ENCODE assay signal across 8 cellular contexts in genomic region chr5:149550267-149550582, GRCh38. TPM values are rescaled to one million over a fixed set of nuclear protein-coding genes. Genes with fewer than 3 reads are reported as not detected.
A peak's percentile ranks its signal among the peaks of the same experiment; 100 is the strongest.
DNase-seq lines count a peak whose midpoint lies in the region; ATAC-seq, FAIRE-seq and TF ChIP-seq lines count a peak whose summit lies in the region.

No MANE protein-coding gene starts in this region.

- H3K4me3 Mint-ChIP-seq in activated CD8-positive, alpha-beta T cell treated with anti-CD3 and anti-CD28 coated beads for 36 hours: peak overlapping the region; percentile 96

- peaks cover 52% of the 10 kb centered on the region for H3K36me3 Mint-ChIP-seq in activated CD8-positive, alpha-beta T cell treated with anti-CD3 and anti-CD28 coated beads for 36 hours (ENCODE audit: low read depth)

- H3K4me3 ChIP-seq in A549: peak overlapping the region; percentile 85
- H3K4me3 ChIP-seq in HEK293 (ENCODE audit: low read depth, low read length): peak overlapping the region; percentile 94
- H3K4me3 ChIP-seq in gastroesophageal sphincter: peak overlapping the region; percentile 55 to 72
- H3K4me3 ChIP-seq in gastrocnemius medialis: peak overlapping the region; percentile 85 to 99 (median 96)

- H3K27ac ChIP-seq in A549: peak overlapping the region; percentile 97
- H3K27ac ChIP-seq in HEK293 (ENCODE audit: extremely low read depth, low read depth, low read length): peak overlapping the region; percentile 97
- H3K27ac ChIP-seq in gastroesophageal sphincter: peak overlapping the region; percentile 78 to 99 (median 94)
- peak overlapping the region; percentile 99 to 100 (median 99) for H3K27ac ChIP-seq in gastrocnemius medialis

- WGBS in A549 (ENCODE audit: missing lambda C conversion rate): 1% methylated on average over 12 of the region's 12 CpGs
- 0 to 1% methylated on average over 11 to 12 of the region's 12 CpGs for WGBS in gastroesophageal sphincter (ENCODE audit: low coverage in 1 of 2), 2 donors

- TF ChIP-seq RAD21 in A549 (conservative IDR thresholded peaks at IDR 0.05 in 1 of 2, IDR thresholded peaks at IDR 0.05 in 1 of 2): no peak

- H3K4me1 Mint-ChIP-seq in activated CD8-positive, alpha-beta T cell treated with anti-CD3 and anti-CD28 coated beads for 36 hours (ENCODE audit: low read depth): peaks cover 29% of the 10 kb centered on the region

- H3K36me3 ChIP-seq in HEK293 (ENCODE audit: control insufficient read depth in 2 of 2, insufficient read depth in 1 of 2, low read length in 2 of 2): peaks cover 27 to 53% of the 10 kb centered on the region in 2 experiments
- H3K36me3 ChIP-seq in gastroesophageal sphincter: peaks cover 0 to 34% of the 10 kb centered on the region in 2 donors
- peaks cover 0 to 21% of the 10 kb centered on the region in 2 donors for H3K36me3 ChIP-seq in gastrocnemius medialis

- POLR2A ChIA-PET in A549 (lab: Yijun Ruan, JAX): interaction anchor here (0.6 to 5.5 kb wide), 6 partner anchors 11 to 964 kb away, joined by 3 to 65 read pairs (median 9); no protein-coding TSS in a partner anchor
- POLR2A ChIA-PET in HEK293 (lab: Yijun Ruan, JAX): interaction anchor here (0.8 to 4.5 kb wide), 8 partner anchors 9 to 111 kb away, joined by 3 to 33 read pairs (median 6); partner anchors contain the start of gene ARHGEF37
- POLR2A ChIA-PET in activated CD8-positive, alpha-beta T cell treated with anti-CD3 and anti-CD28 coated beads for 36 hours (lab: Charles Lee): interaction anchor here (0.6 to 2.8 kb wide), 18 partner anchors 11 to 899 kb away, joined by 3 to 19 read pairs (median 4); partner anchors contain the start of gene GRPEL2

- ATAC-seq in A549 (no peak), gastroesophageal sphincter (no peak), gastrocnemius medialis (no peak)
- no peak for ATAC-seq in activated CD8-positive, alpha-beta T cell treated with anti-CD3 and anti-CD28 coated beads for 36 hours

- no peaks in the 10 kb centered on the region for H3K9me3 Mint-ChIP-seq in activated CD8-positive, alpha-beta T cell treated with anti-CD3 and anti-CD28 coated beads for 36 hours

- peak overlapping the region; percentile 93 for H3K4me2 ChIP-seq in A549

- no peaks in the 10 kb centered on the region for H3K27me3 Mint-ChIP-seq in activated CD8-positive, alpha-beta T cell treated with anti-CD3 and anti-CD28 coated beads for 36 hours

- H3K27me3 ChIP-seq in gastroesophageal sphincter (no peaks in the 10 kb centered on the region), gastrocnemius medialis (no peaks in the 10 kb centered on the region)

- H3K9me3 ChIP-seq in A549: no peaks in the 10 kb centered on the region
- H3K9me3 ChIP-seq in HEK293 (ENCODE audit: control insufficient read depth, insufficient read depth, low read depth, low read length): no peaks in the 10 kb centered on the region
- no peaks in the 10 kb centered on the region for H3K9me3 ChIP-seq in gastroesophageal sphincter
- no peaks in the 10 kb centered on the region for H3K9me3 ChIP-seq in gastrocnemius medialis

- peaks cover 30% of the 10 kb centered on the region for H3K4me1 ChIP-seq in A549
- peaks cover 11% of the 10 kb centered on the region for H3K4me1 ChIP-seq in HEK293 (ENCODE audit: control insufficient read depth, insufficient read depth, low read length)
- H3K4me1 ChIP-seq in gastroesophageal sphincter: peaks cover 3 to 55% (median 14%) of the 10 kb centered on the region in 3 donors
- peaks cover 47 to 49% of the 10 kb centered on the region in 2 donors for H3K4me1 ChIP-seq in gastrocnemius medialis

- H3K27ac Mint-ChIP-seq in activated CD8-positive, alpha-beta T cell treated with anti-CD3 and anti-CD28 coated beads for 36 hours: peak overlapping the region; percentile 99

- in situ Hi-C loops in gastrocnemius medialis (cut with MboI; ENCODE audit: low sequenced_read_pairs in 4 of 4): loop anchor here in 3 of 4 donors (5.0 to 25.0 kb wide), 4 partner anchors 93 to 413 kb away; partner anchors contain the start of gene ABLIM3 (in 1 of the 3)

- CTCF ChIA-PET in A549 (lab: Yijun Ruan, JAX) (interaction anchor here (0.6 to 16.2 kb wide), 18 partner anchors 10 to 506 kb away, joined by 3 to 209 read pairs (median 4); partner anchors contain the start of gene SLC26A2), HEK293 (lab: Yijun Ruan, JAX) (interaction anchor here (0.6 to 1.6 kb wide), 7 partner anchors 13 to 168 kb away, joined by 3 to 7 read pairs (median 4); partner anchors contain the start of gene ARHGEF37)
- CTCF ChIA-PET in activated CD8-positive, alpha-beta T cell treated with anti-CD3 and anti-CD28 coated beads for 36 hours (lab: Charles Lee): interaction anchor here (0.6 to 2.9 kb wide), 9 partner anchors 9 to 410 kb away, joined by 3 to 7 read pairs (median 5); no protein-coding TSS in a partner anchor

- TF ChIP-seq CTCF in A549 (IDR thresholded peaks at IDR 0.05) (no peak), HEK293 (tag by site-specific recombination; IDR thresholded peaks at IDR 0.05) (no peak), gastroesophageal sphincter (IDR thresholded peaks at IDR 0.05) (no peak), gastrocnemius medialis (IDR thresholded peaks at IDR 0.05 in 4 of 5, conservative IDR thresholded peaks at IDR 0.05 in 1 of 5) (no peak)
- TF ChIP-seq CTCF in activated CD8-positive, alpha-beta T cell treated with anti-CD3 and anti-CD28 coated beads for 36 hours (IDR thresholded peaks at IDR 0.05): no peak

- intact Hi-C loops in activated CD8-positive, alpha-beta T cell treated with anti-CD3 and anti-CD28 coated beads for 36 hours (cut with micrococcal nuclease): no loop called here
- intact Hi-C loops in gastrocnemius medialis (cut with DNase I; ENCODE audit: low total_unique reads): loop anchor here (5.0 to 10.0 kb wide), 3 partner anchors 38 to 395 kb away; partner anchors contain the start of gene AFAP1L1

- no peak for DNase-seq in A549 (ENCODE audit: low read depth in 1 of 2, low spot score in 1 of 2)
- DNase-seq in activated CD8-positive, alpha-beta T cell treated with anti-CD3 and anti-CD28 coated beads for 36 hours: no peak
- no peak for DNase-seq in gastrocnemius medialis
- DNase-seq in COLO829 (ENCODE audit: low spot score): no peak
- no peak for DNase-seq in NCI-H2107 treated with DMSO at 0.1 percent for 48 hours (lab: John Stamatoyannopoulos, UW; ENCODE audit: unreplicated experiment)
- DNase-seq in stimulated activated CD4-positive, alpha-beta T cell treated with anti-CD3 and anti-CD28 coated beads, Interleukin-2, amount 100 ng/mL, for 48 hours: no peak

- no peak for FAIRE-seq in A549 (lab: Jason Lieb, UNC)

- TF ChIP-seq EP300 in A549 (IDR thresholded peaks at IDR 0.05): no peak
- no peak for TF ChIP-seq EP300 in gastroesophageal sphincter (IDR thresholded peaks at IDR 0.05)

- TF ChIP-seq POLR2A in A549 (IDR thresholded peaks at IDR 0.05; ENCODE audit: low read length) (no peak), gastroesophageal sphincter (IDR thresholded peaks at IDR 0.05) (no peak), gastrocnemius medialis (IDR thresholded peaks at IDR 0.05) (peak in 1 of 2 donors; percentile 19)

TF ChIP-seq in A549, 52 proteins besides CTCF, POLR2A, EP300 and RAD21:
- no peak for TF ChIP-seq TP53 (CRISPR knock-in tag; IDR thresholded peaks at IDR 0.05)
- TF ChIP-seq HOXB13 (CRISPR knock-in tag; IDR thresholded peaks at IDR 0.05; ENCODE audit: low read depth): no peak

TF ChIP-seq in HEK293, 187 proteins besides CTCF, POLR2A, EP300 and RAD21 (continues in another document):
- TF ChIP-seq ZNF362 (tag by site-specific recombination; IDR thresholded peaks at IDR 0.05): peak; percentile 45; the same call in 1 of the 2 replicates

RNA-seq across cellular contexts. Expression of gene CSNK1A1, which starts 1.0 kb away (rescaled TPM):
- 180 and 218 TPM in 2 replicates for polyA plus RNA-seq in A549 (2011; rRNA removed)
- polyA plus RNA-seq in A549 (2012; cell fraction: cytosol; rRNA removed): 48.2 and 67.7 TPM in 2 replicates
- 58.1 and 58.3 TPM in 2 replicates for polyA plus RNA-seq in A549 (2012; cell fraction: nucleus; rRNA removed)
- polyA plus RNA-seq in A549 (2017; fragmentation: RNase III; extraction: RNeasy Plus Mini Kit Qiagen cat#74134 plus additional on column Dnase treatment): 122 to 133 TPM (median 123 TPM) in 3 replicates
- polyA minus RNA-seq in A549 (2011; rRNA and poly(A)+ RNA removed): 229 and 233 TPM in 2 replicates
- 100 to 1,000 TPM; 154 to 168 TPM for total RNA-seq in activated CD8-positive, alpha-beta T cell treated with anti-CD3 and anti-CD28 coated beads for 36 hours
- 100 to 1,000 TPM; 264 to 414 (median 344) TPM for total RNA-seq in gastroesophageal sphincter
- total RNA-seq in gastrocnemius medialis: 100 to 1,000 TPM; 157 to 252 (median 215) TPM

RNA-seq across cellular contexts. Expression of gene ARHGEF37, which starts 31.1 kb away (rescaled TPM):
- 1.5 and 1.7 TPM in 2 replicates for polyA plus RNA-seq in A549 (2011; rRNA removed)
- 0.40 and 0.49 TPM in 2 replicates for polyA plus RNA-seq in A549 (2012; cell fraction: cytosol; rRNA removed)
- 1.1 and 1.2 TPM in 2 replicates for polyA plus RNA-seq in A549 (2012; cell fraction: nucleus; rRNA removed)
- 0.98 to 1.2 TPM (median 1.2 TPM) in 3 replicates for polyA plus RNA-seq in A549 (2017; fragmentation: RNase III; extraction: RNeasy Plus Mini Kit Qiagen cat#74134 plus additional on column Dnase treatment)
- 2.7 and 3.3 TPM in 2 replicates for polyA minus RNA-seq in A549 (2011; rRNA and poly(A)+ RNA removed)
- 1 to 10 TPM; 1.1 TPM for total RNA-seq in activated CD8-positive, alpha-beta T cell treated with anti-CD3 and anti-CD28 coated beads for 36 hours
- total RNA-seq in gastroesophageal sphincter: 10 to 100 TPM; 13.5 to 30.6 (median 20.1) TPM
- 10 to 100 TPM in 3 of 4 donors, 1 to 10 TPM in 1; 9.5 to 28.6 (median 21.0) TPM for total RNA-seq in gastrocnemius medialis

Comparison
In these comparisons a context has a peak if more than half of its experiments do, and no peak if none do; other contexts are left out.
1. RNA of gene ARHGEF37, which starts 31.1 kb away (total RNA-seq): 9.5 to 28.6 TPM in gastrocnemius medialis and 13.5 to 30.6 TPM in gastroesophageal sphincter; 1.1 TPM in activated CD8-positive, alpha-beta T cell treated with anti-CD3 and anti-CD28 coated beads for 36 hours; every median in the first group is over 4 times any median in the second.
2. Peak in every context shown above with its lines, with median percentiles within 50 percentile points of each other: H3K27ac ChIP-seq and H3K4me3 ChIP-seq.